Comparison of ENCODE assay signal across 8 cellular contexts in genomic region chr14:100214768-100215079, GRCh38. TPM values are rescaled to one million over a fixed set of nuclear protein-coding genes. Genes with fewer than 3 reads are reported as not detected.
DNase-seq lines count a peak whose midpoint lies in the region; ATAC-seq and TF ChIP-seq lines count a peak whose summit lies in the region.

No MANE protein-coding gene starts in this region.

- no peaks in the 10 kb centered on the region for H3K27me3 Mint-ChIP-seq in Calu3 (ENCODE audit: unreplicated experiment)
- no peaks in the 10 kb centered on the region for H3K27me3 Mint-ChIP-seq in osteocyte (ENCODE audit: unreplicated experiment)

- no peaks in the 10 kb centered on the region for H3K27me3 ChIP-seq in KMS-11 (ENCODE audit: insufficient read depth, low read depth)
- H3K27me3 ChIP-seq in ectodermal cell (ENCODE audit: control insufficient read depth, insufficient read depth, low read length, poor library complexity, severe bottlenecking): no peaks in the 10 kb centered on the region

- no TSS peak for BruUV-seq in Calu3 (replicated peaks; lab: Mats Ljungman, UMichigan)

- DNase-seq in Calu3 (no peak), osteocyte (ENCODE audit: extremely low spot score, unreplicated experiment) (no peak), GM13976 (ENCODE audit: low spot score) (no peak), KBM-7 (no peak)
- no peak for DNase-seq in activated CD4-positive, CD25-positive, alpha-beta regulatory T cell (lab: John Stamatoyannopoulos, UW)

- no peak for ATAC-seq in HG03342 (IDR thresholded peaks at IDR 0.05; ENCODE audit: unreplicated experiment)

- no peaks in the 10 kb centered on the region for H3K9me3 ChIP-seq in ectodermal cell (ENCODE audit: control insufficient read depth, low read length)

- H3K4me1 Mint-ChIP-seq in Calu3 (ENCODE audit: low read depth, unreplicated experiment) (peaks cover 10% of the 10 kb centered on the region), osteocyte (ENCODE audit: unreplicated experiment) (peaks cover 10% of the 10 kb centered on the region)

- TF ChIP-seq CTCF in Calu3 (IDR thresholded peaks at IDR 0.05; ENCODE audit: unreplicated experiment) (no peak), KMS-11 (conservative IDR thresholded peaks at IDR 0.05; ENCODE audit: low read depth, low read length) (no peak), osteocyte (IDR thresholded peaks at IDR 0.05) (no peak), GM13976 (IDR thresholded peaks at IDR 0.05; ENCODE audit: borderline replicate concordance, control extremely low read depth, extremely low read depth, insufficient read depth, missing control alignments) (no peak)

- H3K27ac Mint-ChIP-seq in Calu3 (ENCODE audit: unreplicated experiment): no peak overlapping the region
- peak overlapping the region; percentile 88 for H3K27ac Mint-ChIP-seq in osteocyte (ENCODE audit: unreplicated experiment)

- H3K36me3 ChIP-seq in KMS-11 (ENCODE audit: insufficient read depth): no peaks in the 10 kb centered on the region
- peaks cover 2% of the 10 kb centered on the region for H3K36me3 ChIP-seq in ectodermal cell (ENCODE audit: control insufficient read depth, insufficient read depth, low read length)

- H3K9me3 Mint-ChIP-seq in Calu3 (ENCODE audit: low read depth, unreplicated experiment) (no peaks in the 10 kb centered on the region), osteocyte (ENCODE audit: unreplicated experiment) (no peaks in the 10 kb centered on the region)

- H3K27ac ChIP-seq in KMS-11 (no peak overlapping the region), ectodermal cell (ENCODE audit: insufficient read depth, low read depth, low read length, poor library complexity, severe bottlenecking) (peak overlapping the region; percentile 40)

- peak overlapping the region; percentile 98; the same call in 1 of the 2 replicates for H3K9ac ChIP-seq in KMS-11

- CTCF ChIA-PET in Calu3 (lab: Charles Lee): interaction anchor here (0.5 to 1.4 kb wide), 3 partner anchors 10 to 22 kb away, joined by 3 to 5 read pairs (median 3); no protein-coding TSS in a partner anchor

- peak overlapping the region; percentile 84 for H2AFZ ChIP-seq in KMS-11 (ENCODE audit: low read depth)

- H3K4me1 ChIP-seq in KMS-11 (ENCODE audit: low read depth, poor library complexity, severe bottlenecking): peaks cover 14% of the 10 kb centered on the region
- H3K4me1 ChIP-seq in ectodermal cell (ENCODE audit: control insufficient read depth, insufficient read depth, low read length): no peaks in the 10 kb centered on the region

- H3K4me3 Mint-ChIP-seq in Calu3 (ENCODE audit: low read depth, unreplicated experiment) (peak overlapping the region; percentile 58), osteocyte (ENCODE audit: unreplicated experiment) (peak overlapping the region; percentile 67)

- WGBS in ectodermal cell, 2 experiments: 33 to 37% methylated on average over 12 of the region's 12 CpGs

- in situ Hi-C loops in GM13976 (cut with MboI; ENCODE audit: low sequenced_read_pairs, unreplicated experiment) (no loop called here), KBM-7 (cut with MboI; ENCODE audit: low pct_unique_long_range_greater_than_20kb, low sequenced_read_pairs) (no loop called here)

- intact Hi-C loops in Calu3 (cut with micrococcal nuclease; ENCODE audit: unreplicated experiment): no loop called here

- H3K4me3 ChIP-seq in KMS-11 (IDR thresholded peaks at IDR 0.05; ENCODE audit: insufficient read depth, low read depth, low read length): no peak overlapping the region
- H3K4me3 ChIP-seq in ectodermal cell (ENCODE audit: insufficient read depth, low read depth, low read length): peak overlapping the region; percentile 68

- H3K36me3 Mint-ChIP-seq in Calu3 (ENCODE audit: insufficient read depth, unreplicated experiment) (peaks cover 19% of the 10 kb centered on the region), osteocyte (ENCODE audit: unreplicated experiment) (peaks cover 3% of the 10 kb centered on the region)

- H3K4me2 ChIP-seq in KMS-11: peak overlapping the region; percentile 69

- no peaks in the 10 kb centered on the region for H4K20me1 ChIP-seq in KMS-11 (ENCODE audit: insufficient read depth)

- H3K79me2 ChIP-seq in KMS-11 (ENCODE audit: insufficient read depth, low read depth): no peaks in the 10 kb centered on the region

RNA-seq across cellular contexts. Expression of gene YY1, which starts 24.2 kb away (rescaled TPM):
- total RNA-seq in Calu3 (2022): 99.0 and 100.0 TPM in 2 replicates
- 103 TPM for polyA plus RNA-seq in ectodermal cell (2013, experiment 1 of 4)
- 102 TPM for polyA plus RNA-seq in ectodermal cell (2013, experiment 2 of 4)
- 74.3 TPM for polyA plus RNA-seq in ectodermal cell (2013, experiment 3 of 4)
- polyA plus RNA-seq in ectodermal cell (2013, experiment 4 of 4): 72.7 TPM
- total RNA-seq in osteocyte: 70.0 and 77.2 TPM in 2 replicates

RNA-seq across cellular contexts. Expression of gene DEGS2, which starts 55.3 kb away (rescaled TPM):
- total RNA-seq in Calu3 (2022) (2.5 and 4.3 TPM in 2 replicates), osteocyte (0.19 and 0.21 TPM in 2 replicates)
- polyA plus RNA-seq in ectodermal cell (2013, experiment 1 of 4): not detected
- 0.39 TPM for polyA plus RNA-seq in ectodermal cell (2013, experiment 2 of 4)
- polyA plus RNA-seq in ectodermal cell (2013, experiment 3 of 4): not detected
- 0.08 TPM for polyA plus RNA-seq in ectodermal cell (2013, experiment 4 of 4)
